18 cellular contexts compared by ENCODE assay signal in genomic region chr18:62335494-62335893, GRCh38. TPM values are rescaled to one million over a fixed set of nuclear protein-coding genes. Genes with fewer than 3 reads are reported as not detected.
"Had no signal": no experiment of that assay in that cellular context is flagged by ENCODE, and none has a peak within 500 bp of the region (broad histone marks: within the 10 kb centered on the region; RNA-seq: fewer than 3 reads in every experiment).

No MANE protein-coding gene starts in this region.

- H3K4me3 ChIP-seq: esophagus squamous epithelium, left ventricle myocardium inferior, lower lobe of right lung, skin epidermis, stomach, uterus had no signal

- H3K27ac ChIP-seq: esophagus squamous epithelium, foreskin keratinocyte, left ventricle myocardium inferior, lower lobe of right lung, skin epidermis, stomach, uterus had no signal

- H3K9me3 ChIP-seq: esophagus squamous epithelium, left ventricle myocardium inferior, lower lobe of right lung, stomach, uterus had no signal

- DNase-seq: effector memory CD8-positive, alpha-beta T cell; esophagus squamous epithelium; foreskin keratinocyte; immature natural killer cell; kidney; left cardiac atrium; left ventricle myocardium inferior; lower lobe of right lung; natural killer cell; posterior cingulate gyrus; stimulated activated CD4-positive, alpha-beta T cell treated with anti-CD3 and anti-CD28 coated beads, Interleukin-12 subunit alpha, Interleukin-12 subunit beta, amount 100 ng/mL, for 4 hours; stimulated activated naive CD4-positive, alpha-beta T cell; stomach; substantia nigra; uterus had no signal

- ATAC-seq: effector memory CD8-positive, alpha-beta T cell; foreskin keratinocyte; left cardiac atrium; lower lobe of right lung; natural killer cell; sciatic nerve had no signal

- FAIRE-seq: kidney had no signal

- H3K27me3 ChIP-seq: foreskin keratinocyte, uterus had no signal

- H3K4me1 ChIP-seq: left ventricle myocardium inferior, uterus had no signal

- H3K36me3 ChIP-seq: esophagus squamous epithelium, left ventricle myocardium inferior, lower lobe of right lung, stomach, uterus had no signal

RNA-seq across cellular contexts. Expression of gene TNFRSF11A, which starts 10.4 kb away (rescaled TPM):
- total RNA-seq: myocyte had no signal
